In genomic region chr5:107651326-107651725, GRCh38 we compare ENCODE assay signal across 23 cellular contexts.
"Had no signal": no experiment of that assay in that cellular context is flagged by ENCODE, and none has a peak within 500 bp of the region (broad histone marks: within the 10 kb centered on the region; RNA-seq: fewer than 3 reads in every experiment).

No MANE protein-coding gene starts in this region.

- H3K9me3 ChIP-seq: colonic mucosa, heart left ventricle, spleen, testis, tibial nerve, upper lobe of right lung, vagina had no signal

- DNase-seq: colonic mucosa; dermis blood vessel endothelial cell; effector CD4-positive, alpha-beta T cell; foreskin melanocyte; heart left ventricle; hypothalamus; left colon; left ventricle myocardium superior; mesenchymal stem cell; naive B cell; spleen; stimulated activated CD4-positive, alpha-beta T cell treated with anti-CD3 and anti-CD28 coated beads, Interleukin-15, amount 100 ng/mL, for 24 hours; stimulated activated CD4-positive, alpha-beta T cell treated with anti-CD3 and anti-CD28 coated beads, Interleukin-1b, Interleukin-23, amount 100 ng/mL, for 48 hours; stimulated activated CD4-positive, alpha-beta T cell treated with anti-CD3 and anti-CD28 coated beads, Interleukin-4, amount 100 ng/mL, for 4 hours; stimulated activated naive B cell treated with anti-CD40 and anti-IgM and Interleukin-4, amounts not matched to agents 10 μg/mL and 1 μg/mL and 100 μg/mL, for 72 hours; stimulated activated naive CD8-positive, alpha-beta T cell treated with anti-CD3 and anti-CD28 coated beads, Interleukin-15, amount 100 ng/mL, for 72 hours; testis; upper lobe of right lung had no signal

- H3K27ac ChIP-seq: colonic mucosa, heart left ventricle, parathyroid adenoma, spleen, testis, tibial nerve, upper lobe of right lung, vagina had no signal

- H3K27me3 ChIP-seq: colonic mucosa, heart left ventricle, spleen, testis, tibial nerve, upper lobe of right lung, vagina had no signal

- H3K4me3 ChIP-seq: colonic mucosa, heart left ventricle, lung, spleen, testis, tibial nerve, upper lobe of right lung, vagina had no signal

- H3K36me3 ChIP-seq: colonic mucosa, heart left ventricle, spleen, tibial nerve, upper lobe of right lung, vagina had no signal

- ATAC-seq: heart left ventricle; left colon; left ventricle myocardium superior; sciatic nerve; stimulated activated naive B cell treated with anti-CD40 and anti-IgM and Interleukin-4, amounts not matched to agents 10 μg/mL and 1 μg/mL and 100 μg/mL, for 72 hours; stimulated activated naive CD8-positive, alpha-beta T cell treated with anti-CD3 and anti-CD28 coated beads, Interleukin-15, amount 100 ng/mL, for 72 hours; upper lobe of right lung had no signal

- H3K4me1 ChIP-seq: colonic mucosa, parathyroid adenoma, spleen, upper lobe of right lung, vagina had no signal
